In genomic region chr12:80766897-80767296, GRCh38 we compare ENCODE assay signal across 14 cellular contexts. TPM values are rescaled to one million over a fixed set of nuclear protein-coding genes. Genes with fewer than 3 reads are reported as not detected.
DNase-seq lines count a peak whose midpoint lies in the region; ATAC-seq and TF ChIP-seq lines count a peak whose summit lies in the region.
"Had no signal": no experiment of that assay in that cellular context is flagged by ENCODE, and none has a peak within 500 bp of the region (broad histone marks: within the 10 kb centered on the region; RNA-seq: fewer than 3 reads in every experiment).

No MANE protein-coding gene starts in this region.

- 64% methylated on average over 2 of the region's 2 CpGs for WGBS in suprapubic skin

- ATAC-seq in GM19395 (IDR thresholded peaks at IDR 0.05; ENCODE audit: unreplicated experiment) (peak; percentile 87), HG02623 (IDR thresholded peaks at IDR 0.05; ENCODE audit: unreplicated experiment) (peak; percentile 90), HG03196 (IDR thresholded peaks at IDR 0.05; ENCODE audit: unreplicated experiment) (peak; percentile 94)

- no peak overlapping the region for H3K27ac ChIP-seq in suprapubic skin
- H3K27ac ChIP-seq in dorsolateral prefrontal cortex = no peak overlapping the region
- H3K27ac ChIP-seq: hepatocyte, parathyroid adenoma had no signal

- no peaks in the 10 kb centered on the region for H3K4me1 ChIP-seq in suprapubic skin
- H3K4me1 ChIP-seq: parathyroid adenoma had no signal

- no peaks in the 10 kb centered on the region for H3K27me3 ChIP-seq in GM06990 (replicated peaks; ENCODE audit: control insufficient read depth, insufficient read depth, low read length)
- no peaks in the 10 kb centered on the region for H3K27me3 ChIP-seq in suprapubic skin
- no peaks in the 10 kb centered on the region for H3K27me3 ChIP-seq in dorsolateral prefrontal cortex
- H3K27me3 ChIP-seq: hepatocyte had no signal

- H3K36me3 ChIP-seq in GM06990 (ENCODE audit: control insufficient read depth, insufficient read depth, low read length) = no peaks in the 10 kb centered on the region
- H3K36me3 ChIP-seq in suprapubic skin = no peaks in the 10 kb centered on the region

- peak; percentile 23 for DNase-seq in GM06990 (ENCODE audit: extremely low read depth, insufficient read length)
- DNase-seq in suprapubic skin (ENCODE audit: low spot score in 2 of 2) = no peak
- DNase-seq in mesenteric fat pad (ENCODE audit: low spot score) = no peak
- DNase-seq in dorsolateral prefrontal cortex = no peak
- DNase-seq in DMS153 (lab: John Stamatoyannopoulos, UW) = no peak
- DNase-seq: NK-92 treated with Interleukin-12 subunit alpha and Interleukin-12 subunit beta, amount 100 ng/mL, for 24 hours; SK-N-SH had no signal

- H3K4me3 ChIP-seq in GM06990 (replicated peaks; ENCODE audit: low read depth, low read length) (no peak overlapping the region), suprapubic skin (no peak overlapping the region), dorsolateral prefrontal cortex (no peak overlapping the region)
- H3K4me3 ChIP-seq: hepatocyte had no signal

- intact Hi-C loops in dorsolateral prefrontal cortex (cut with DNase I) = no loop called here

- no peak for TF ChIP-seq CTCF in GM06990 (IDR thresholded peaks at IDR 0.05; ENCODE audit: insufficient read depth, low read length, poor library complexity, severe bottlenecking)
- TF ChIP-seq CTCF in suprapubic skin (IDR thresholded peaks at IDR 0.05) = no peak
- no peak for TF ChIP-seq CTCF in dorsolateral prefrontal cortex (IDR thresholded peaks at IDR 0.05 in 54 of 56, conservative IDR thresholded peaks at IDR 0.05 in 2 of 56; ENCODE audit: low read depth in 1 of 56, partially characterized antibody in 56 of 56)

- no peak for TF ChIP-seq EP300 in suprapubic skin (IDR thresholded peaks at IDR 0.05)

- no peaks in the 10 kb centered on the region for H3K9me3 ChIP-seq in suprapubic skin
- H3K9me3 ChIP-seq: SK-N-SH had no signal

- TF ChIP-seq POLR2A in suprapubic skin (IDR thresholded peaks at IDR 0.05) = no peak

RNA-seq across cellular contexts. Expression of gene MYF5, which starts 50.2 kb away (rescaled TPM):
- not detected for total RNA-seq in suprapubic skin
- not detected for total RNA-seq in mesenteric fat pad
- total RNA-seq in dorsolateral prefrontal cortex = not detected
- total RNA-seq: A172, hepatocyte, lung microvascular endothelial cell had no signal

RNA-seq across cellular contexts. Expression of gene MYF6, which starts 59.5 kb away (rescaled TPM):
- total RNA-seq in suprapubic skin (not detected), mesenteric fat pad (not detected), dorsolateral prefrontal cortex (under 1 TPM in 3 of 120 experiments, not detected in 117; 0.29 to 0.43 (median 0.41) TPM)
- total RNA-seq: A172, lung microvascular endothelial cell had no signal
